In the genomic region with DNA sequence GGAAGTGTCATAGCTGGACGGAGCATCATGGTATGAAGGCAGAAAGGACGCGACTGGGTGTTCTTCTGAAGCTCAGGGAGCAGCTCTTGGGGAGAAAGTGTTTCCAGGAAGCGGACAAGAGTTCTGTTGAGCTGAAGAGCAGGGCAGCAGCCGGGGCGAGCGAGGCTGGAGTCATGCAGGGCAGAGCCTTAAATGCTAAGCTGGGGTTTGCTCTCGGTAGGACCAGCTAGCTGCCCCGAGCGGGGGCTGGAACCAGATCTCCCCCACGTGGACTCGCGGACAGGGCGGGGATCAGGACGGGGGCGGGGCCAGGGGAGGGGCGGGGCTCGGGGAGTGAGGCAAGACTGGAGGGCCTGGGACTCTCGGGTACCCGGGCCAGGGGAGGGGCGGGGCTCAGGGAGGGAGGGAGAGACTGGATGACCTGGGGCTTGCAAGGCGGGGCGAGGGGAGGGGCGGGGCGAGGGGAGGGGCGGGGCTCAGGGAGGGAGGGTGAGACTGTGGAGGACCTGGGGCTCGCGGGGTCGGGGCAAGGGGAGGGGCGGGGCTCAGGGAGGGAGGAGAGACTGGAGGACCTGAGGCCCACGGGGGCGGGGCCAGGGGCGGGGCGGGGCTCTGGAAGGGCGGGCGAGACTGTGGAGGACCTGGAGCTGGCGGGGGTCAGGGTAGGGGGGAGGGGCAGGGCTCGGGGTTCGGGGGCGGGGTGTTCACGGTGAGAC, we compare ENCODE assay signal across 8 cellular contexts. TPM values are rescaled to one million over a fixed set of nuclear protein-coding genes. Genes with fewer than 3 reads are reported as not detected.
DNase-seq lines count a peak whose midpoint lies in the region; ATAC-seq and TF ChIP-seq lines count a peak whose summit lies in the region.

No MANE protein-coding gene starts in this region.

- ATAC-seq in GM19035 (IDR thresholded peaks at IDR 0.05; ENCODE audit: unreplicated experiment) (peak; percentile 49), HG03439 (IDR thresholded peaks at IDR 0.05; ENCODE audit: unreplicated experiment) (peak; percentile 52), right lobe of liver (peak; percentile 77 to 89 (median 80))

- WGBS in right lobe of liver (ENCODE audit: insufficient coverage, low coverage, low lambda C conversion rate, missing lambda C conversion rate), result 2% methylated on average over 28 of the region's 41 CpGs

- intact Hi-C loops in activated CD4-positive, alpha-beta memory T cell treated with anti-CD3 and anti-CD28 coated beads for 36 hours (cut with micrococcal nuclease), result loop anchor here (1.0 to 10.0 kb wide), 8 partner anchors 40 to 1142 kb away; a partner anchor contains a TSS
- intact Hi-C loops in dorsolateral prefrontal cortex (cut with DNase I) (loop anchor here (5.0 kb wide), 1 partner anchor 95 kb away; a partner anchor contains a TSS), right lobe of liver (cut with DNase I) (no loop called here)

- peak overlapping the region; percentile 51 to 83 (median 68) for H3K4me3 ChIP-seq in dorsolateral prefrontal cortex
- peak overlapping the region; percentile 62 to 77 (median 73) for H3K4me3 ChIP-seq in right lobe of liver

- peaks cover 5% of the 10 kb centered on the region for H3K36me3 Mint-ChIP-seq in activated CD4-positive, alpha-beta memory T cell treated with anti-CD3 and anti-CD28 coated beads for 36 hours

- no peaks in the 10 kb centered on the region for H3K9me3 ChIP-seq in right lobe of liver

- peaks cover 0 to 63% (median 22%) of the 10 kb centered on the region in 4 donors for H3K4me1 ChIP-seq in right lobe of liver

- H3K9me3 Mint-ChIP-seq in activated CD4-positive, alpha-beta memory T cell treated with anti-CD3 and anti-CD28 coated beads for 36 hours, result no peaks in the 10 kb centered on the region

- POLR2A ChIA-PET in activated CD4-positive, alpha-beta memory T cell treated with anti-CD3 and anti-CD28 coated beads for 36 hours (lab: Charles Lee), result interaction anchor here (1.0 to 1.4 kb wide), 4 partner anchors 71 to 93 kb away, joined by 3 to 4 read pairs (median 4); a partner anchor contains a TSS

- H3K36me3 ChIP-seq in right lobe of liver, result no peaks in the 10 kb centered on the region

- peak overlapping the region; percentile 82 for H3K4me3 Mint-ChIP-seq in activated CD4-positive, alpha-beta memory T cell treated with anti-CD3 and anti-CD28 coated beads for 36 hours

- H3K27ac Mint-ChIP-seq in activated CD4-positive, alpha-beta memory T cell treated with anti-CD3 and anti-CD28 coated beads for 36 hours, result peak overlapping the region; percentile 50

- TF ChIP-seq CTCF in dorsolateral prefrontal cortex (IDR thresholded peaks at IDR 0.05 in 54 of 56, conservative IDR thresholded peaks at IDR 0.05 in 2 of 56; ENCODE audit: low read depth in 1 of 56, partially characterized antibody in 56 of 56), result no peak
- no peak for TF ChIP-seq CTCF in right lobe of liver (IDR thresholded peaks at IDR 0.05)

- CTCF ChIA-PET in activated CD4-positive, alpha-beta memory T cell treated with anti-CD3 and anti-CD28 coated beads for 36 hours (lab: Charles Lee), result interaction anchor here (1.1 kb wide), 1 partner anchor 299 kb away, joined by 3 read pairs; no protein-coding TSS in a partner anchor

- H3K27me3 ChIP-seq in dorsolateral prefrontal cortex (no peaks in the 10 kb centered on the region), right lobe of liver (no peaks in the 10 kb centered on the region)

- H3K27me3 Mint-ChIP-seq in activated CD4-positive, alpha-beta memory T cell treated with anti-CD3 and anti-CD28 coated beads for 36 hours, result no peaks in the 10 kb centered on the region

- TF ChIP-seq POLR2A in right lobe of liver (IDR thresholded peaks at IDR 0.05), result peak; percentile 79

- DNase-seq in AG08396 (ENCODE audit: low spot score) (peak; percentile 96), NCI-H748 treated with DMSO at 0.1 percent for 48 hours (lab: John Stamatoyannopoulos, UW) (peak; percentile 25), dorsolateral prefrontal cortex (peak; percentile 47 to 85 (median 74)), right lobe of liver (peak; percentile 97 to 100 (median 99))
- DNase-seq in activated CD4-positive, alpha-beta memory T cell treated with anti-CD3 and anti-CD28 coated beads for 36 hours, result peak; percentile 98
- peak; percentile 86 to 87 for DNase-seq in stimulated activated CD4-positive, alpha-beta T cell treated with anti-CD3 and anti-CD28 coated beads, Interleukin-2, amount 100 ng/mL, for 48 hours

- peak overlapping the region in 30 of 59 donors; percentile 8 to 76 (median 56) for H3K27ac ChIP-seq in dorsolateral prefrontal cortex
- peak overlapping the region; percentile 40 to 71 (median 66) for H3K27ac ChIP-seq in right lobe of liver

- H3K4me1 Mint-ChIP-seq in activated CD4-positive, alpha-beta memory T cell treated with anti-CD3 and anti-CD28 coated beads for 36 hours (ENCODE audit: low read depth), result peaks cover 23% of the 10 kb centered on the region

RNA-seq across cellular contexts. Expression of a gene that starts 0.5 kb away (rescaled TPM):
- total RNA-seq in activated CD4-positive, alpha-beta memory T cell treated with anti-CD3 and anti-CD28 coated beads for 36 hours, result 10 to 100 TPM; 74.5 to 79.4 TPM
- total RNA-seq in dorsolateral prefrontal cortex (10 to 100 TPM in 104 of 120 experiments, 1 to 10 TPM in 16; 6.3 to 35.3 (median 13.9) TPM), right lobe of liver (100 to 1,000 TPM; 164 to 250 (median 219) TPM)

Comparison
In these comparisons a context has a peak if more than half of its experiments do, and no peak if none do; other contexts are left out.
1. Peak in every context shown above with its lines: DNase-seq, ATAC-seq, H3K4me3 ChIP-seq and H3K27ac ChIP-seq.
2. DNase-seq: peak in every context shown above with its lines; median percentile 99 in right lobe of liver; 98 in activated CD4-positive, alpha-beta memory T cell treated with anti-CD3 and anti-CD28 coated beads for 36 hours; 96 in AG08396; 86 in stimulated activated CD4-positive, alpha-beta T cell treated with anti-CD3 and anti-CD28 coated beads, Interleukin-2, amount 100 ng/mL, for 48 hours; 74 in dorsolateral prefrontal cortex; 25 in NCI-H748 treated with DMSO at 0.1 percent for 48 hours.
3. intact Hi-C loops: an anchor here in activated CD4-positive, alpha-beta memory T cell treated with anti-CD3 and anti-CD28 coated beads for 36 hours (1.0 to 10.0 kb wide) and dorsolateral prefrontal cortex (5.0 kb wide); none called in right lobe of liver.